Comparison of ENCODE assay signal across 17 cellular contexts in the genomic region with DNA sequence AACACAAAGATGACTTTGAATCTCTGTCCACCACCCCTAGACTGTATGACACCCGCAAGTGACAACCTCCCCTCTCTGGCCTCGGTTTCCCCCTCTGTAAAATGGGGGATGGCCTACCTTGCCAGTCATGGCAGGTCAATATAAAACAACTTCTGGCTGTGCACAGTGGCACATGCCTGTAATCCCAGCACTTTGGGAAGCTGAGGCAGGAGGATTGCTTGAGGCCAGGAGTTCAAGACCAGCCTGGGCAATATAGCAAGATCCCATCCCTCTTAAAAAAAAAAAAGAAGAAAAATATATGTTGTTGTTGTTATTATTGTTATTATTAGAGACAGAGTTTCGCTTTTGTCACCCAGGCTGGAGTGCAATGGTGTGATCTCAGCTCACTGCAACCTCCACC. TPM values are rescaled to one million over a fixed set of nuclear protein-coding genes. Genes with fewer than 3 reads are reported as not detected.
DNase-seq lines count a peak whose midpoint lies in the region; ATAC-seq and TF ChIP-seq lines count a peak whose summit lies in the region.
"Not testable (repeated sequence)": the region's sequence is repeated elsewhere in the genome, so short reads cannot be mapped to it uniquely, and the experiment has no call there.
"Had no signal": no experiment of that assay in that cellular context is flagged by ENCODE, and none has a peak within 500 bp of the region (broad histone marks: within the 10 kb centered on the region; RNA-seq: fewer than 3 reads in every experiment).

No MANE protein-coding gene starts in this region.

- POLR2A ChIA-PET in T-cell (lab: Charles Lee): interaction anchor here (0.6 to 1.9 kb wide), 11 partner anchors 8 to 75 kb away, joined by 3 to 12 read pairs (median 5); a partner anchor contains a TSS
- POLR2A ChIA-PET in activated CD8-positive, alpha-beta T cell treated with anti-CD3 and anti-CD28 coated beads, Interleukin-2, amount 10 ng/mL, durations not matched to agents 7 days and 5 days (lab: Charles Lee): interaction anchor here (1.0 to 9.3 kb wide), 4 partner anchors 11 to 69 kb away, joined by 5 to 241 read pairs (median 26); a partner anchor contains a TSS

- in situ Hi-C loops in transverse colon (cut with MboI; ENCODE audit: low pct_ligation_motif_present in 1 of 4, low pct_unique_long_range_greater_than_20kb in 1 of 4, low sequenced_read_pairs in 3 of 4): loop anchor here in 1 of 4 donors (10.0 kb wide), 1 partner anchor 79 kb away; a partner anchor contains a TSS

- not testable (repeated sequence) for H3K4me3 ChIP-seq in BLaER1; HL-60 (replicated peaks; ENCODE audit: insufficient read depth, low read length); transverse colon

- peak overlapping the region; percentile 97 for H3K27ac ChIP-seq in BLaER1
- H3K27ac ChIP-seq in HL-60 (replicated peaks): peak overlapping the region; percentile 53; the same call in 1 of the 2 replicates
- H3K27ac ChIP-seq in transverse colon: peak overlapping the region; percentile 52 to 74 (median 60)

- not testable (repeated sequence) for TF ChIP-seq CTCF in HL-60 (IDR thresholded peaks at IDR 0.05; ENCODE audit: insufficient read depth, low read length); transverse colon (IDR thresholded peaks at IDR 0.05)

- not testable (repeated sequence) for ATAC-seq in T-cell (replicated peaks in 1 of 4); activated CD8-positive, alpha-beta T cell treated with anti-CD3 and anti-CD28 coated beads, Interleukin-2, amount 10 ng/mL, durations not matched to agents 7 days and 5 days; left ventricle myocardium superior; natural killer cell treated with Interleukin-12 subunit alpha and Interleukin-12 subunit beta and Interleukin-15 and Interleukin-18, amount 100 ng/mL, for 72 hours

- TF ChIP-seq EP300 in transverse colon (IDR thresholded peaks at IDR 0.05; ENCODE audit: low read depth): not testable (repeated sequence)

- not testable (repeated sequence) for DNase-seq in HL-60 (ENCODE audit: low read depth in 1 of 2, low spot score in 1 of 2); T-cell; activated CD8-positive, alpha-beta T cell treated with anti-CD3 and anti-CD28 coated beads, Interleukin-2, amount 10 ng/mL, durations not matched to agents 7 days and 5 days; natural killer cell treated with Interleukin-12 subunit alpha and Interleukin-12 subunit beta and Interleukin-15 and Interleukin-18, amount 100 ng/mL, for 72 hours (ENCODE audit: low spot score); transverse colon
- peak; percentile 1 for DNase-seq in left ventricle myocardium superior

- intact Hi-C loops in left ventricle myocardium superior (cut with micrococcal nuclease); transverse colon (cut with DNase I; ENCODE audit: low total_unique reads): not testable (repeated sequence)

- H3K4me2 ChIP-seq in BLaER1: peak overlapping the region; percentile 99

- H3K4me1 ChIP-seq in BLaER1 (peaks cover 88% of the 10 kb centered on the region), transverse colon (peaks cover 0 to 27% (median 3%) of the 10 kb centered on the region in 4 donors)

- TF ChIP-seq POLR2A in transverse colon (IDR thresholded peaks at IDR 0.05): not testable (repeated sequence)

- H3K9me3 ChIP-seq in BLaER1, transverse colon: not testable (repeated sequence)

- H3K4me1 Mint-ChIP-seq in T-cell: peaks cover 78 to 91% (median 86%) of the 10 kb centered on the region in 3 donors
- peaks cover 90% of the 10 kb centered on the region for H3K4me1 Mint-ChIP-seq in activated CD8-positive, alpha-beta T cell treated with anti-CD3 and anti-CD28 coated beads, Interleukin-2, amount 10 ng/mL, durations not matched to agents 7 days and 5 days (ENCODE audit: low read depth)
- peaks cover 82% of the 10 kb centered on the region for H3K4me1 Mint-ChIP-seq in activated naive CD4-positive, alpha-beta T cell treated with anti-CD3 and anti-CD28 coated beads, Interleukin-2, amount 50 U/mL, for 24 hours
- H3K4me1 Mint-ChIP-seq in natural killer cell treated with Interleukin-12 subunit alpha and Interleukin-12 subunit beta and Interleukin-15 and Interleukin-18, amount 100 ng/mL, for 72 hours (ENCODE audit: low read depth in 2 of 2): peaks cover 31 to 49% of the 10 kb centered on the region in 2 donors

- H3K9me3 Mint-ChIP-seq in T-cell; activated CD8-positive, alpha-beta T cell treated with anti-CD3 and anti-CD28 coated beads, Interleukin-2, amount 10 ng/mL, durations not matched to agents 7 days and 5 days (ENCODE audit: insufficient read depth); activated naive CD4-positive, alpha-beta T cell treated with anti-CD3 and anti-CD28 coated beads, Interleukin-2, amount 50 U/mL, for 24 hours; natural killer cell treated with Interleukin-12 subunit alpha and Interleukin-12 subunit beta and Interleukin-15 and Interleukin-18, amount 100 ng/mL, for 72 hours: not testable (repeated sequence)

- peaks cover 30% of the 10 kb centered on the region for H4K20me1 ChIP-seq in BLaER1

- peaks cover 31% of the 10 kb centered on the region for H3K36me3 ChIP-seq in BLaER1
- H3K36me3 ChIP-seq in transverse colon: not testable (repeated sequence)

- CTCF ChIA-PET in T-cell (lab: Charles Lee): interaction anchor here in 1 of 2 donors (0.6 to 3.4 kb wide), 13 partner anchors 8 to 83 kb away, joined by 3 to 37 read pairs (median 5); a partner anchor contains a TSS
- CTCF ChIA-PET in activated CD8-positive, alpha-beta T cell treated with anti-CD3 and anti-CD28 coated beads, Interleukin-2, amount 10 ng/mL, durations not matched to agents 7 days and 5 days (lab: Charles Lee): interaction anchor here (0.6 to 9.1 kb wide), 4 partner anchors 11 to 70 kb away, joined by 3 to 176 read pairs (median 38); a partner anchor contains a TSS

- H3K27me3 ChIP-seq in BLaER1; HL-60 (ENCODE audit: insufficient read depth, poor library complexity, severe bottlenecking); transverse colon: not testable (repeated sequence)

- 67 to 71% methylated on average over 3 of the region's 3 CpGs for whole genome bisulfite sequencing in transverse colon (ENCODE audit: low coverage in 1 of 2), 2 donors

- H3K36me3 Mint-ChIP-seq in T-cell; activated naive CD4-positive, alpha-beta T cell treated with anti-CD3 and anti-CD28 coated beads, Interleukin-2, amount 50 U/mL, for 24 hours; natural killer cell treated with Interleukin-12 subunit alpha and Interleukin-12 subunit beta and Interleukin-15 and Interleukin-18, amount 100 ng/mL, for 72 hours: not testable (repeated sequence)
- H3K36me3 Mint-ChIP-seq in activated CD8-positive, alpha-beta T cell treated with anti-CD3 and anti-CD28 coated beads, Interleukin-2, amount 10 ng/mL, durations not matched to agents 7 days and 5 days (ENCODE audit: low read depth): peaks cover 25% of the 10 kb centered on the region

- H3K27ac Mint-ChIP-seq in T-cell: peak overlapping the region; percentile 98 to 100
- peak overlapping the region; percentile 95 for H3K27ac Mint-ChIP-seq in activated CD8-positive, alpha-beta T cell treated with anti-CD3 and anti-CD28 coated beads, Interleukin-2, amount 10 ng/mL, durations not matched to agents 7 days and 5 days
- H3K27ac Mint-ChIP-seq in activated naive CD4-positive, alpha-beta T cell treated with anti-CD3 and anti-CD28 coated beads, Interleukin-2, amount 50 U/mL, for 24 hours: peak overlapping the region; percentile 98
- peak overlapping the region; percentile 87 to 88 for H3K27ac Mint-ChIP-seq in natural killer cell treated with Interleukin-12 subunit alpha and Interleukin-12 subunit beta and Interleukin-15 and Interleukin-18, amount 100 ng/mL, for 72 hours

- peak overlapping the region; percentile 96 for H3K9ac ChIP-seq in BLaER1

- peak overlapping the region; percentile 65 to 73 (median 66) for H3K4me3 Mint-ChIP-seq in T-cell
- peak overlapping the region; percentile 55 for H3K4me3 Mint-ChIP-seq in activated CD8-positive, alpha-beta T cell treated with anti-CD3 and anti-CD28 coated beads, Interleukin-2, amount 10 ng/mL, durations not matched to agents 7 days and 5 days
- peak overlapping the region; percentile 63 for H3K4me3 Mint-ChIP-seq in activated naive CD4-positive, alpha-beta T cell treated with anti-CD3 and anti-CD28 coated beads, Interleukin-2, amount 50 U/mL, for 24 hours
- peak overlapping the region; percentile 69 for H3K4me3 Mint-ChIP-seq in natural killer cell treated with Interleukin-12 subunit alpha and Interleukin-12 subunit beta and Interleukin-15 and Interleukin-18, amount 100 ng/mL, for 72 hours

- H3K27me3 Mint-ChIP-seq in T-cell; activated CD8-positive, alpha-beta T cell treated with anti-CD3 and anti-CD28 coated beads, Interleukin-2, amount 10 ng/mL, durations not matched to agents 7 days and 5 days (ENCODE audit: low read depth); activated naive CD4-positive, alpha-beta T cell treated with anti-CD3 and anti-CD28 coated beads, Interleukin-2, amount 50 U/mL, for 24 hours; natural killer cell treated with Interleukin-12 subunit alpha and Interleukin-12 subunit beta and Interleukin-15 and Interleukin-18, amount 100 ng/mL, for 72 hours: not testable (repeated sequence)

RNA-seq across cellular contexts. Expression of a gene that starts 1.1 kb away (rescaled TPM):
- total RNA-seq in T-cell (10 to 100 TPM; 15.9 to 51.1 (median 19.0) TPM), left ventricle myocardium superior (not detected), transverse colon (10 to 100 TPM in 1 of 4 donors, 1 to 10 TPM in 2, not detected in 1; 2.3 to 33.0 (median 8.2) TPM)
- 10 to 100 TPM; 17.4 to 21.5 TPM for total RNA-seq in activated CD8-positive, alpha-beta T cell treated with anti-CD3 and anti-CD28 coated beads, Interleukin-2, amount 10 ng/mL, durations not matched to agents 7 days and 5 days
- total RNA-seq in natural killer cell treated with Interleukin-12 subunit alpha and Interleukin-12 subunit beta and Interleukin-15 and Interleukin-18, amount 100 ng/mL, for 72 hours: 1 to 10 TPM in 1 of 2 donors, under 1 TPM in 1; 0.93 to 1.8 TPM
- total RNA-seq: A172 had no signal

RNA-seq across cellular contexts. Expression of a gene that starts 7.0 kb away (rescaled TPM):
- total RNA-seq in T-cell (1,000 to 10,000 TPM; 1,130 to 1,360 (median 1,288) TPM), left ventricle myocardium superior (26.9 TPM), transverse colon (100 to 1,000 TPM in 2 of 4 donors, 10 to 100 TPM in 2; 64.3 to 215 (median 113) TPM)
- total RNA-seq in activated CD8-positive, alpha-beta T cell treated with anti-CD3 and anti-CD28 coated beads, Interleukin-2, amount 10 ng/mL, durations not matched to agents 7 days and 5 days: 100 to 1,000 TPM; 515 to 537 TPM
- 100 to 1,000 TPM; 321 to 444 TPM for total RNA-seq in natural killer cell treated with Interleukin-12 subunit alpha and Interleukin-12 subunit beta and Interleukin-15 and Interleukin-18, amount 100 ng/mL, for 72 hours

RNA-seq across cellular contexts. Expression of a gene that starts 15.9 kb away (rescaled TPM):
- total RNA-seq in T-cell: 1,000 to 10,000 TPM; 3,043 to 4,286 (median 3,822) TPM
- 1,000 to 10,000 TPM; 3,024 to 3,056 TPM for total RNA-seq in activated CD8-positive, alpha-beta T cell treated with anti-CD3 and anti-CD28 coated beads, Interleukin-2, amount 10 ng/mL, durations not matched to agents 7 days and 5 days
- total RNA-seq in left ventricle myocardium superior: 559 TPM
- 1,000 to 10,000 TPM; 1,532 to 1,595 TPM for total RNA-seq in natural killer cell treated with Interleukin-12 subunit alpha and Interleukin-12 subunit beta and Interleukin-15 and Interleukin-18, amount 100 ng/mL, for 72 hours
- total RNA-seq in transverse colon: 1,000 to 10,000 TPM in 2 of 4 donors, 100 to 1,000 TPM in 2; 595 to 1,336 (median 1,016) TPM

RNA-seq across cellular contexts. Expression of a gene that starts 31.1 kb away (rescaled TPM):
- total RNA-seq in T-cell (not detected), left ventricle myocardium superior (not detected), transverse colon (not detected)
- not detected for total RNA-seq in activated CD8-positive, alpha-beta T cell treated with anti-CD3 and anti-CD28 coated beads, Interleukin-2, amount 10 ng/mL, durations not matched to agents 7 days and 5 days
- not detected for total RNA-seq in natural killer cell treated with Interleukin-12 subunit alpha and Interleukin-12 subunit beta and Interleukin-15 and Interleukin-18, amount 100 ng/mL, for 72 hours
- total RNA-seq: A172, glomerular endothelial cell, H1, left lung, LHCN-M2, mesothelial cell of epicardium, pancreas, SK-MEL-5, urinary bladder had no signal

RNA-seq across cellular contexts. Expression of a gene that starts 31.5 kb away (rescaled TPM):
- not detected for total RNA-seq in T-cell
- not detected for total RNA-seq in activated CD8-positive, alpha-beta T cell treated with anti-CD3 and anti-CD28 coated beads, Interleukin-2, amount 10 ng/mL, durations not matched to agents 7 days and 5 days
- total RNA-seq in left ventricle myocardium superior: not detected
- total RNA-seq in natural killer cell treated with Interleukin-12 subunit alpha and Interleukin-12 subunit beta and Interleukin-15 and Interleukin-18, amount 100 ng/mL, for 72 hours: not detected
- total RNA-seq in transverse colon: not detected
- total RNA-seq: A172, glomerular endothelial cell, H1, left lung, LHCN-M2, mesothelial cell of epicardium, pancreas, SK-MEL-5, urinary bladder had no signal
